In genomic region chr16:86215233-86215978, GRCh38 we compare ENCODE assay signal across 21 cellular contexts.
A peak's percentile ranks its signal among the peaks of the same experiment; 100 is the strongest.
DNase-seq lines count a peak whose midpoint lies in the region; ATAC-seq, FAIRE-seq and TF ChIP-seq lines count a peak whose summit lies in the region.
"Had no signal": no experiment of that assay in that cellular context is flagged by ENCODE, and none has a peak within 500 bp of the region (broad histone marks: within the 10 kb centered on the region; RNA-seq: fewer than 3 reads in every experiment).

No MANE protein-coding gene starts in this region.

- H3K27ac Mint-ChIP-seq in type B pancreatic cell, result no peak overlapping the region

- no peak overlapping the region for H3K4me3 Mint-ChIP-seq in type B pancreatic cell
- H3K4me3 Mint-ChIP-seq: activated T-cell treated with anti-CD3 and anti-CD28 coated beads, Interleukin-2, amount 50 U/mL, for 4 hours had no signal

- no peaks in the 10 kb centered on the region for H3K9me3 ChIP-seq in esophagus muscularis mucosa
- H3K9me3 ChIP-seq in pancreas, result no peaks in the 10 kb centered on the region
- H3K9me3 ChIP-seq: right lobe of liver, suprapubic skin had no signal

- TF ChIP-seq EP300 in esophagus muscularis mucosa (IDR thresholded peaks at IDR 0.05), result no peak

- ATAC-seq in pancreas, result peak; percentile 71 to 78 (median 76)
- ATAC-seq: activated T-cell treated with anti-CD3 and anti-CD28 coated beads, Interleukin-2, amount 50 U/mL, for 4 hours had no signal

- H3K9me3 Mint-ChIP-seq in type B pancreatic cell, result peaks cover 10% of the 10 kb centered on the region

- no peak for TF ChIP-seq POLR2A in esophagus muscularis mucosa (IDR thresholded peaks at IDR 0.05; ENCODE audit: low read depth)

- H3K27me3 Mint-ChIP-seq in type B pancreatic cell, result peaks cover 40% of the 10 kb centered on the region

- no peaks in the 10 kb centered on the region for H3K36me3 Mint-ChIP-seq in type B pancreatic cell

- 81% methylated on average over 13 of the region's 13 CpGs for WGBS in esophagus muscularis mucosa
- WGBS in pancreas, 2 donors, result 39 to 45% methylated on average over 13 of the region's 13 CpGs
- WGBS in urinary bladder, result 91% methylated on average over 13 of the region's 13 CpGs

- peaks cover 13% of the 10 kb centered on the region for H3K4me1 Mint-ChIP-seq in type B pancreatic cell (ENCODE audit: unreplicated experiment)

- H3K4me1 ChIP-seq in esophagus muscularis mucosa (peaks cover 9 to 52% (median 36%) of the 10 kb centered on the region in 4 donors), pancreas (peaks cover 40 to 50% (median 42%) of the 10 kb centered on the region in 3 donors), urinary bladder (ENCODE audit: insufficient read depth) (no peaks in the 10 kb centered on the region)
- H3K4me1 ChIP-seq: right lobe of liver, suprapubic skin had no signal

- H3K27me3 ChIP-seq in esophagus muscularis mucosa, result no peaks in the 10 kb centered on the region
- no peaks in the 10 kb centered on the region for H3K27me3 ChIP-seq in pancreas
- H3K27me3 ChIP-seq: hepatocyte, right lobe of liver had no signal

- no peak for FAIRE-seq in pancreas (lab: Jason Lieb, UNC)
- FAIRE-seq: GM12891 had no signal

- H3K27ac ChIP-seq in esophagus muscularis mucosa (replicated peaks in 1 of 4) (peak overlapping the region; percentile 41 to 74 (median 66)), pancreas (peak overlapping the region; percentile 10 to 58 (median 20)), urinary bladder (ENCODE audit: low read depth) (peak overlapping the region; percentile 31), caudate nucleus (ENCODE audit: low read depth, low read length) (no peak overlapping the region)
- H3K27ac ChIP-seq: hepatocyte, suprapubic skin had no signal

- TF ChIP-seq CTCF in esophagus muscularis mucosa (IDR thresholded peaks at IDR 0.05) (no peak), pancreas (IDR thresholded peaks at IDR 0.05) (no peak), type B pancreatic cell (conservative IDR thresholded peaks at IDR 0.05) (no peak)

- H3K36me3 ChIP-seq in esophagus muscularis mucosa (no peaks in the 10 kb centered on the region), pancreas (no peaks in the 10 kb centered on the region), urinary bladder (ENCODE audit: insufficient read depth) (no peaks in the 10 kb centered on the region)
- H3K36me3 ChIP-seq: right lobe of liver, suprapubic skin had no signal

- peak; percentile 18 for DNase-seq in activated CD8-positive, alpha-beta memory T cell treated with anti-CD3 and anti-CD28 coated beads, Interleukin-2, amount 50 U/mL, for 48 hours
- DNase-seq in activated CD8-positive, alpha-beta memory T cell treated with anti-CD3 and anti-CD28 coated beads for 24 hours, result no peak
- DNase-seq in esophagus muscularis mucosa (ENCODE audit: extremely low spot score), result no peak
- peak in 5 of 6 donors; percentile 67 to 87 (median 73) for DNase-seq in pancreas
- no peak for DNase-seq in caudate nucleus (lab: John Stamatoyannopoulos, UW)
- no peak for DNase-seq in type B pancreatic cell (ENCODE audit: extremely low spot score, unreplicated experiment)
- DNase-seq in stimulated activated CD4-positive, alpha-beta T cell treated with anti-CD3 and anti-CD28 coated beads, Interleukin-1b, Interleukin-23, amount 100 ng/mL, for 48 hours, result no peak
- DNase-seq: 8988T; activated CD4-positive, alpha-beta T cell treated with anti-CD3 and anti-CD28 coated beads for 1 hour; activated naive CD4-positive, alpha-beta T cell treated with Interleukin-2 at 50 U/mL for 16 hours; activated T-cell treated with anti-CD3 and anti-CD28 coated beads, Interleukin-2, amount 50 U/mL, for 4 hours; DMS79; Karpas-422; NCI-H1048; NCI-H1930; NCI-H69; right lobe of liver had no signal

- intact Hi-C loops in esophagus muscularis mucosa (cut with DNase I), result loop anchor here (10.0 kb wide), 1 partner anchor 141 kb away; no protein-coding TSS in a partner anchor
- intact Hi-C loops in pancreas (cut with DNase I), result no loop called here

- H3K4me3 ChIP-seq in esophagus muscularis mucosa, result no peak overlapping the region
- no peak overlapping the region for H3K4me3 ChIP-seq in pancreas
- H3K4me3 ChIP-seq in urinary bladder (ENCODE audit: low read depth, low read length), result no peak overlapping the region
- H3K4me3 ChIP-seq: hepatocyte, right lobe of liver, suprapubic skin had no signal

Comparison
In these comparisons a context has a peak if more than half of its experiments do, and no peak if none do; other contexts are left out.
1. DNase-seq: peak in activated CD8-positive, alpha-beta memory T cell treated with anti-CD3 and anti-CD28 coated beads, Interleukin-2, amount 50 U/mL, for 48 hours (single experiment) and pancreas (5 of 6); none in activated CD8-positive, alpha-beta memory T cell treated with anti-CD3 and anti-CD28 coated beads for 24 hours (single experiment), esophagus muscularis mucosa (single experiment), caudate nucleus (0 of 61), type B pancreatic cell (single experiment) and stimulated activated CD4-positive, alpha-beta T cell treated with anti-CD3 and anti-CD28 coated beads, Interleukin-1b, Interleukin-23, amount 100 ng/mL, for 48 hours (single experiment).